ENCODE assay signal across 29 cellular contexts in the genomic region with DNA sequence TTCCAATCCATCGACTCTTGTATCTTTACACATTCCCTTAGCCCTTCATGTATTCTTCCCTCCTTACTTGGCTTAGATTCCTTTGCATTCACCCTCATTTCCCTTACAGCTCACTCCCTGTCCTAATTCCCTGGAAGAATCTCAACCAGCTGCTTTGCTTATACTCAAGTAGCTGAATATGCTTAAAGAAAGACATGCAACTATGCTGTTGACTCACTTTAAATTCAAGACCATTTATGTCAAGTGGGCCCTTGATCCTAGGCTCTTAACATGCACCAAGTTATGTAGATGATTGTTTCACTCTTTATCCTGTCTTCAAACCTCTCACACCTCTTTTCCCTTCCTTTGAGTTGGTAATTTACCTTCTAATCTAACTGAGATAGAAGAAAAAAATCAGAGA.
"Had no signal": no experiment of that assay in that cellular context is flagged by ENCODE, and none has a peak within 500 bp of the region (broad histone marks: within the 10 kb centered on the region; RNA-seq: fewer than 3 reads in every experiment).

No MANE protein-coding gene starts in this region.

- ATAC-seq: activated CD8-positive, alpha-beta memory T cell treated with anti-CD3 and anti-CD28 coated beads, Interleukin-2, amount 10 ng/mL, durations not matched to agents 7 days and 5 days; activated naive CD8-positive, alpha-beta T cell treated with anti-CD3 and anti-CD28 coated beads, Interleukin-2, amount 50 U/mL, for 24 hours; Panc1 had no signal

- H3K4me3 ChIP-seq: cardiac muscle cell had no signal

- H3K27me3 ChIP-seq: cardiac muscle cell had no signal

- H3K9ac ChIP-seq: KMS-11 had no signal

- DNase-seq: activated CD4-positive, alpha-beta memory T cell treated with anti-CD3 and anti-CD28 coated beads, Interleukin-2, amount 10 ng/mL, durations not matched to agents 7 days and 5 days; activated CD4-positive, alpha-beta T cell treated with anti-CD3 and anti-CD28 coated beads for 1 hour; activated CD4-positive, alpha-beta T cell treated with anti-CD3 and anti-CD28 coated beads for 48 hours; activated CD4-positive, CD25-positive, alpha-beta regulatory T cell; activated CD8-positive, alpha-beta memory T cell treated with anti-CD3 and anti-CD28 coated beads for 24 hours; activated CD8-positive, alpha-beta memory T cell treated with anti-CD3 and anti-CD28 coated beads, Interleukin-2, amount 10 ng/mL, durations not matched to agents 7 days and 5 days; activated CD8-positive, alpha-beta memory T cell treated with anti-CD3 and anti-CD28 coated beads, Interleukin-2, amount 50 U/mL, for 48 hours; activated effector memory CD4-positive, alpha-beta T cell treated with Interleukin-2 at 50 U/mL for 16 hours; activated naive CD4-positive, alpha-beta T cell treated with anti-CD3 and anti-CD28 coated beads, Interleukin-2, amount 10 ng/mL, durations not matched to agents 7 days and 5 days; activated naive CD8-positive, alpha-beta T cell treated with anti-CD3 and anti-CD28 coated beads, Interleukin-2, amount 50 U/mL, for 24 hours; activated T-cell treated with anti-CD3 and anti-CD28 coated beads, Interleukin-2, amount 50 U/mL, for 48 hours; amniotic stem cell; aorta; MM.1S; NCI-H1092; NCI-H1436 treated with DMSO at 0.1 percent for 48 hours; NCI-H1694 treated with DMSO at 0.1 percent for 48 hours; NCI-H2029; NCI-H2107; NCI-H345; SHP77 treated with DMSO at 0.1 percent for 48 hours; SW 1271; T-helper 1 cell; T-helper 2 cell; T-helper 9 cell; WERI-Rb-1 had no signal

- H3K4me2 ChIP-seq: KMS-11 had no signal

- H3K36me3 ChIP-seq: cardiac muscle cell, WERI-Rb-1 had no signal

- H3K27ac ChIP-seq: cardiac muscle cell, KMS-11, WERI-Rb-1 had no signal
